ENCODE assay signal across 18 cellular contexts in the genomic region with DNA sequence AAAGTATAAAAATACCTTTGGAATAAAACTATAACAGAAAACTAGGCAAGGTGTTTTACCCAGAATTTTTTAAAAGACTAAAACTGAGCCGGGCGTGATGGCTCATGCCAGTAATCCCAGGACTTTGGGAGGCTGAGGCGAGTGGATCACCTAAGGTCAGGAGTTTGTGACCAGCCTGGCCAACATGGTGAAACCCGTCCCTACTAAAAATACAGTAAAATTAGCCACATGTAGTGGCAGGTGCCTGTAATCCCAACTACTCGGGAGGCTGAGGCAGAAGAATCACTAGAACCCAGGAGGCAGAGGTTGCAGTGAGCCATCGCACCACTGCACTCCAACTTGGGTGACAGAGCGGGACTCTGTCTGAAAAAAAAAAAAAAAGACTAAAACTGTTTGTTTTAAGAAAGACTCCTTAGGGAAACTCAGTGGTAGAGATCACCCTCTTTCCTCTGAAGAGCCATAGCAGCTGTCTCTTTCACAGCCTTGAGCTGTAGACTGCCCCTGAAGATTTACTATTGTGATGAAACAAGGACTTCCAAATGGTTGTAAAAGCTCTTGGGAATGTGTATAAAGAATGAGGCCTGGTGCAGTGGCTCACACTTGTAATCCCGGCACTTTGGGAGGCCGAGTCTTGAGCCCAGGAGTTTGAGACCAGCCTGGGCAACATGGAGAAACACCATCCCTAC. TPM values are rescaled to one million over a fixed set of nuclear protein-coding genes. Genes with fewer than 3 reads are reported as not detected.
"Had no signal": no experiment of that assay in that cellular context is flagged by ENCODE, and none has a peak within 500 bp of the region (broad histone marks: within the 10 kb centered on the region; RNA-seq: fewer than 3 reads in every experiment).

No MANE protein-coding gene starts in this region.

- H3K4me3 Mint-ChIP-seq: activated T-cell treated with anti-CD3 and anti-CD28 coated beads, Interleukin-2, amount 50 U/mL, for 24 hours; natural killer cell treated with Interleukin-12 subunit alpha and Interleukin-12 subunit beta and Interleukin-15 and Interleukin-18, amount 100 ng/mL, for 72 hours; stimulated activated effector memory CD8-positive, alpha-beta T cell treated with anti-CD3 and anti-CD28 coated beads, Interleukin-12 subunit alpha, Interleukin-12 subunit beta, amount 100 ng/mL, for 72 hours; T-helper 1 cell treated with Interleukin-12 subunit alpha and Interleukin-12 subunit beta and Interleukin-4 antibody, amounts not matched to agents 30 μg/mL and 1 μg/mL, for 36 hours had no signal

- ATAC-seq: heart right ventricle; left lobe of liver; mucosa of descending colon; SK-N-SH treated with all-trans-retinoic acid at 6 μM for 48 hours; stimulated activated effector memory CD8-positive, alpha-beta T cell treated with anti-CD3 and anti-CD28 coated beads, Interleukin-12 subunit alpha, Interleukin-12 subunit beta, amount 100 ng/mL, for 72 hours had no signal

- H3K4me1 ChIP-seq: ascending aorta, upper lobe of left lung had no signal

- H3K9me3 Mint-ChIP-seq: activated T-cell treated with anti-CD3 and anti-CD28 coated beads, Interleukin-2, amount 50 U/mL, for 24 hours; natural killer cell treated with Interleukin-12 subunit alpha and Interleukin-12 subunit beta and Interleukin-15 and Interleukin-18, amount 100 ng/mL, for 72 hours; stimulated activated effector memory CD8-positive, alpha-beta T cell treated with anti-CD3 and anti-CD28 coated beads, Interleukin-12 subunit alpha, Interleukin-12 subunit beta, amount 100 ng/mL, for 72 hours; T-helper 1 cell treated with Interleukin-12 subunit alpha and Interleukin-12 subunit beta and Interleukin-4 antibody, amounts not matched to agents 30 μg/mL and 1 μg/mL, for 36 hours had no signal

- FAIRE-seq: frontal cortex, islet of Langerhans had no signal

- H3K4me3 ChIP-seq: ascending aorta, heart right ventricle, mucosa of descending colon, suprapubic skin, upper lobe of left lung had no signal

- H3K27me3 ChIP-seq: ascending aorta, heart right ventricle, suprapubic skin, upper lobe of left lung had no signal

- H3K36me3 ChIP-seq: ascending aorta, upper lobe of left lung had no signal

- DNase-seq: activated CD4-positive, alpha-beta T cell treated with anti-CD3 and anti-CD28 coated beads, Interleukin-2, amount 50 U/mL, for 4 hours; activated CD4-positive, CD25-positive, alpha-beta regulatory T cell; activated gamma-delta T cell treated with Interleukin-2 at 50 U/mL for 16 hours; activated T-cell treated with anti-CD3 and anti-CD28 coated beads, Interleukin-2, amount 50 U/mL, for 24 hours; heart right ventricle; mammary epithelial cell; mucosa of descending colon; upper lobe of left lung had no signal

- H3K9me3 ChIP-seq: ascending aorta, heart right ventricle, mucosa of descending colon, suprapubic skin, upper lobe of left lung had no signal

- H3K27ac Mint-ChIP-seq: activated T-cell treated with anti-CD3 and anti-CD28 coated beads, Interleukin-2, amount 50 U/mL, for 24 hours; stimulated activated effector memory CD8-positive, alpha-beta T cell treated with anti-CD3 and anti-CD28 coated beads, Interleukin-12 subunit alpha, Interleukin-12 subunit beta, amount 100 ng/mL, for 72 hours; T-helper 1 cell treated with Interleukin-12 subunit alpha and Interleukin-12 subunit beta and Interleukin-4 antibody, amounts not matched to agents 30 μg/mL and 1 μg/mL, for 36 hours had no signal

- H3K27ac ChIP-seq: ascending aorta, heart right ventricle, suprapubic skin, upper lobe of left lung had no signal

- H3K27me3 Mint-ChIP-seq: activated T-cell treated with anti-CD3 and anti-CD28 coated beads, Interleukin-2, amount 50 U/mL, for 24 hours; natural killer cell treated with Interleukin-12 subunit alpha and Interleukin-12 subunit beta and Interleukin-15 and Interleukin-18, amount 100 ng/mL, for 72 hours had no signal

- H3K4me1 Mint-ChIP-seq: stimulated activated effector memory CD8-positive, alpha-beta T cell treated with anti-CD3 and anti-CD28 coated beads, Interleukin-12 subunit alpha, Interleukin-12 subunit beta, amount 100 ng/mL, for 72 hours had no signal

RNA-seq across cellular contexts. Expression of gene KCTD4, which starts 14.7 kb away (rescaled TPM):
- total RNA-seq: ascending aorta; left lobe of liver; natural killer cell treated with Interleukin-12 subunit alpha and Interleukin-12 subunit beta and Interleukin-15 and Interleukin-18, amount 100 ng/mL, for 72 hours; osteocyte; upper lobe of left lung had no signal
